In genomic region chr5:139709587-139710369, GRCh38 we compare ENCODE assay signal across 8 cellular contexts.
DNase-seq lines count a peak whose midpoint lies in the region; ATAC-seq and TF ChIP-seq lines count a peak whose summit lies in the region.

No MANE protein-coding gene starts in this region.

- H3K36me3 ChIP-seq in DND-41 (ENCODE audit: insufficient read depth, low read length) = no peaks in the 10 kb centered on the region
- no peaks in the 10 kb centered on the region for H3K36me3 ChIP-seq in effector memory CD4-positive, alpha-beta T cell (ENCODE audit: control insufficient read depth, insufficient read depth, low read length)

- no peaks in the 10 kb centered on the region for H3K9me3 ChIP-seq in DND-41 (ENCODE audit: insufficient read depth, low read length, severe bottlenecking)
- H3K9me3 ChIP-seq in effector memory CD4-positive, alpha-beta T cell (ENCODE audit: control insufficient read depth, low read length) = no peaks in the 10 kb centered on the region

- H3K4me3 Mint-ChIP-seq in naive B cell = peak overlapping the region; percentile 84 to 97 (median 88)

- no peaks in the 10 kb centered on the region for H4K20me1 ChIP-seq in DND-41 (ENCODE audit: insufficient read depth, low read length)

- no peaks in the 10 kb centered on the region for H3K27me3 ChIP-seq in DND-41 (ENCODE audit: insufficient read depth, low read length, poor library complexity)
- peaks cover 9% of the 10 kb centered on the region for H3K27me3 ChIP-seq in effector memory CD4-positive, alpha-beta T cell (replicated peaks; ENCODE audit: control insufficient read depth, insufficient read depth, low read length, poor library complexity, severe bottlenecking)

- DNase-seq in DND-41 (peak; percentile 97), OCI-M2 (lab: John Stamatoyannopoulos, UW; ENCODE audit: unreplicated experiment) (peak; percentile 76), naive B cell (peak; percentile 63)
- DNase-seq in effector memory CD4-positive, alpha-beta T cell = no peak
- no peak for DNase-seq in activated CD4-positive, CD25-positive, alpha-beta regulatory T cell (lab: John Stamatoyannopoulos, UW)

- peak overlapping the region; percentile 66 for H3K4me2 ChIP-seq in DND-41 (ENCODE audit: insufficient read depth, low read length)

- peak overlapping the region; percentile 57 for H3K9ac ChIP-seq in DND-41 (ENCODE audit: low read depth, low read length)

- H3K4me1 Mint-ChIP-seq in naive B cell = peaks cover 36 to 52% (median 45%) of the 10 kb centered on the region in 3 donors

- H2AFZ ChIP-seq in DND-41 (ENCODE audit: low read depth, low read length) = peak overlapping the region; percentile 70

- H3K27ac ChIP-seq in DND-41 (ENCODE audit: low read length) = peak overlapping the region; percentile 82
- peak overlapping the region; percentile 11 for H3K27ac ChIP-seq in effector memory CD4-positive, alpha-beta T cell (ENCODE audit: insufficient read depth, low read length, poor library complexity, severe bottlenecking)

- peaks cover 5% of the 10 kb centered on the region; the same call in 1 of the 2 replicates for H3K79me2 ChIP-seq in DND-41 (ENCODE audit: insufficient read depth, low read length)

- H3K4me1 ChIP-seq in DND-41 (ENCODE audit: insufficient read depth, low read length) = peaks cover 76% of the 10 kb centered on the region
- H3K4me1 ChIP-seq in effector memory CD4-positive, alpha-beta T cell (ENCODE audit: control insufficient read depth, insufficient read depth, low read length, poor library complexity, severe bottlenecking) = peaks cover 23% of the 10 kb centered on the region

- H3K36me3 Mint-ChIP-seq in naive B cell = no peaks in the 10 kb centered on the region

- ATAC-seq in DND-41 (ENCODE audit: insufficient read depth, low read depth) (peak; percentile 68), naive B cell (ENCODE audit: low read depth in 2 of 2) (peak; percentile 3), GM21528 (IDR thresholded peaks at IDR 0.05; ENCODE audit: low FRiP score, unreplicated experiment) (no peak), GM18517 (IDR thresholded peaks at IDR 0.05; ENCODE audit: unreplicated experiment) (no peak), HG03460 (IDR thresholded peaks at IDR 0.05; ENCODE audit: unreplicated experiment) (no peak)

- peak overlapping the region in 1 of 2 experiments; percentile 52; a peak in 2 of 4 replicates for H3K4me3 ChIP-seq in DND-41 (ENCODE audit: low read depth in 1 of 2, low read length in 2 of 2)
- H3K4me3 ChIP-seq in effector memory CD4-positive, alpha-beta T cell (ENCODE audit: insufficient read depth, low read depth, low read length, poor library complexity, severe bottlenecking) = no peak overlapping the region

- TF ChIP-seq CTCF in DND-41 (IDR thresholded peaks at IDR 0.05; ENCODE audit: borderline replicate concordance, extremely low read depth, low read length, poor library complexity, severe bottlenecking) = no peak

- peaks cover 0 to 2% (median 0%) of the 10 kb centered on the region in 7 donors for H3K9me3 Mint-ChIP-seq in naive B cell

- peak overlapping the region; percentile 94 to 99 (median 98) for H3K27ac Mint-ChIP-seq in naive B cell

- peaks cover 0 to 3% (median 0%) of the 10 kb centered on the region in 3 donors for H3K27me3 Mint-ChIP-seq in naive B cell

Comparison
In these comparisons a context has a peak if more than half of its experiments do, and no peak if none do; other contexts are left out.
1. ATAC-seq: peak in DND-41 (single experiment) and naive B cell (2 of 2); none in GM21528 (single experiment), GM18517 (single experiment) and HG03460 (single experiment).
2. DNase-seq: peak in DND-41 (single experiment), OCI-M2 (single experiment) and naive B cell (single experiment); none in effector memory CD4-positive, alpha-beta T cell (0 of 3) and activated CD4-positive, CD25-positive, alpha-beta regulatory T cell (0 of 4).